Comparison of ENCODE assay signal across 25 cellular contexts in genomic region chr19:10368101-10368803, GRCh38. TPM values are rescaled to one million over a fixed set of nuclear protein-coding genes. Genes with fewer than 3 reads are reported as not detected.
DNase-seq lines count a peak whose midpoint lies in the region; ATAC-seq and TF ChIP-seq lines count a peak whose summit lies in the region.
"Had no signal": no experiment of that assay in that cellular context is flagged by ENCODE, and none has a peak within 500 bp of the region (broad histone marks: within the 10 kb centered on the region; RNA-seq: fewer than 3 reads in every experiment).

No MANE protein-coding gene starts in this region.

- peak; percentile 74 for ATAC-seq in activated CD8-positive, alpha-beta T cell treated with anti-CD3 and anti-CD28 coated beads for 36 hours
- ATAC-seq in stimulated activated naive B cell treated with anti-CD40 and anti-IgM and Interleukin-4, amounts not matched to agents 10 μg/mL and 1 μg/mL and 100 μg/mL, for 72 hours (replicated peaks), result no peak
- ATAC-seq in GM21737 (IDR thresholded peaks at IDR 0.05; ENCODE audit: unreplicated experiment), result no peak
- ATAC-seq: right cardiac atrium had no signal

- no peaks in the 10 kb centered on the region for H3K27me3 Mint-ChIP-seq in activated CD4-positive, alpha-beta T cell treated with anti-CD3 and anti-CD28 coated beads, Interleukin-2, amount 10 ng/mL, durations not matched to agents 24 days and 14 days
- no peaks in the 10 kb centered on the region for H3K27me3 Mint-ChIP-seq in activated CD8-positive, alpha-beta T cell treated with anti-CD3 and anti-CD28 coated beads for 36 hours
- no peaks in the 10 kb centered on the region for H3K27me3 Mint-ChIP-seq in stimulated activated naive B cell treated with anti-CD40 and anti-IgM and Interleukin-4, amounts not matched to agents 10 μg/mL and 1 μg/mL and 100 μg/mL, for 72 hours

- H3K27me3 ChIP-seq in H7 (ENCODE audit: control insufficient read depth, insufficient read depth, low read length), result no peaks in the 10 kb centered on the region
- H3K27me3 ChIP-seq: ascending aorta, BLaER1 had no signal

- H3K36me3 Mint-ChIP-seq in activated CD4-positive, alpha-beta T cell treated with anti-CD3 and anti-CD28 coated beads, Interleukin-2, amount 10 ng/mL, durations not matched to agents 24 days and 14 days (ENCODE audit: low read depth), result peaks cover 49% of the 10 kb centered on the region
- H3K36me3 Mint-ChIP-seq in activated CD8-positive, alpha-beta T cell treated with anti-CD3 and anti-CD28 coated beads for 36 hours (ENCODE audit: low read depth), result peaks cover 32% of the 10 kb centered on the region
- peaks cover 45 to 59% of the 10 kb centered on the region in 2 donors for H3K36me3 Mint-ChIP-seq in stimulated activated naive B cell treated with anti-CD40 and anti-IgM and Interleukin-4, amounts not matched to agents 10 μg/mL and 1 μg/mL and 100 μg/mL, for 72 hours

- H3K27ac Mint-ChIP-seq in activated CD4-positive, alpha-beta T cell treated with anti-CD3 and anti-CD28 coated beads, Interleukin-2, amount 10 ng/mL, durations not matched to agents 24 days and 14 days, result no peak overlapping the region
- peak overlapping the region; percentile 8 for H3K27ac Mint-ChIP-seq in activated CD8-positive, alpha-beta T cell treated with anti-CD3 and anti-CD28 coated beads for 36 hours
- H3K27ac Mint-ChIP-seq in stimulated activated naive B cell treated with anti-CD40 and anti-IgM and Interleukin-4, amounts not matched to agents 10 μg/mL and 1 μg/mL and 100 μg/mL, for 72 hours, result peak overlapping the region; percentile 20
- H3K27ac Mint-ChIP-seq: activated T-helper 1 cell treated with anti-CD3 and anti-CD28 coated beads, Interleukin-12 subunit alpha, Interleukin-12 subunit beta, Interleukin-2, Interleukin-4 antibody, amounts not matched to agents 30 ng/mL and 10 ng/mL and 1 ng/mL, durations not matched to agents 14 hours and 24 hours and 36 hours; nephron had no signal

- CTCF ChIA-PET in activated CD8-positive, alpha-beta T cell treated with anti-CD3 and anti-CD28 coated beads for 36 hours (lab: Charles Lee), result interaction anchor here (1.0 to 1.1 kb wide), 2 partner anchors 21 to 109 kb away, joined by 3 read pairs; no protein-coding TSS in a partner anchor

- DNase-seq in activated CD4-positive, alpha-beta T cell treated with anti-CD3 and anti-CD28 coated beads, Interleukin-2, amount 10 ng/mL, durations not matched to agents 24 days and 14 days, result peak; percentile 58
- no peak for DNase-seq in activated CD4-positive, alpha-beta T cell treated with anti-CD3 and anti-CD28 coated beads for 48 hours
- DNase-seq in H7, result peak; percentile 60
- peak; percentile 36 for DNase-seq in activated CD8-positive, alpha-beta T cell treated with anti-CD3 and anti-CD28 coated beads for 36 hours
- DNase-seq in stimulated activated naive B cell treated with anti-CD40 and anti-IgM and Interleukin-4, amounts not matched to agents 10 μg/mL and 1 μg/mL and 100 μg/mL, for 72 hours, result no peak
- DNase-seq in dermis blood vessel endothelial cell, result no peak
- DNase-seq in NOMO-1 (lab: John Stamatoyannopoulos, UW; ENCODE audit: unreplicated experiment in 2 of 2), result no peak
- DNase-seq: activated CD4-positive, CD25-positive, alpha-beta regulatory T cell treated with anti-CD3 and anti-CD28 coated beads, Interleukin-2, amount 50 U/mL, for 72 hours; activated naive CD4-positive, alpha-beta T cell treated with anti-CD3 and anti-CD28 coated beads, Interleukin-2, amount 50 U/mL, for 16 hours; Caco-2; caudate nucleus; immature natural killer cell; KBM-7; left ventricle myocardium inferior; midbrain; NCI-H1048; NCI-H2081 treated with DMSO at 0.1 percent for 48 hours; right cardiac atrium; stimulated activated CD4-positive, alpha-beta T cell treated with anti-CD3 and anti-CD28 coated beads, Interleukin-12 subunit alpha, Interleukin-12 subunit beta, amount 100 ng/mL, for 4 hours had no signal

- no peak overlapping the region for H3K4me3 ChIP-seq in H7 (ENCODE audit: insufficient read depth, low read depth, low read length)
- H3K4me3 ChIP-seq: ascending aorta, BLaER1, left ventricle myocardium inferior, SK-N-MC had no signal

- POLR2A ChIA-PET in activated CD8-positive, alpha-beta T cell treated with anti-CD3 and anti-CD28 coated beads for 36 hours (lab: Charles Lee), result interaction anchor here (0.6 to 3.8 kb wide), 3 partner anchors 12 to 33 kb away, joined by 3 to 13 read pairs (median 3); partner anchors contain the start of gene TYK2

- H3K4me1 Mint-ChIP-seq in activated CD4-positive, alpha-beta T cell treated with anti-CD3 and anti-CD28 coated beads, Interleukin-2, amount 10 ng/mL, durations not matched to agents 24 days and 14 days, result peaks cover 2% of the 10 kb centered on the region
- peaks cover 6% of the 10 kb centered on the region for H3K4me1 Mint-ChIP-seq in activated CD8-positive, alpha-beta T cell treated with anti-CD3 and anti-CD28 coated beads for 36 hours (ENCODE audit: low read depth)
- H3K4me1 Mint-ChIP-seq in stimulated activated naive B cell treated with anti-CD40 and anti-IgM and Interleukin-4, amounts not matched to agents 10 μg/mL and 1 μg/mL and 100 μg/mL, for 72 hours, result peaks cover 0 to 2% of the 10 kb centered on the region in 2 donors
- H3K4me1 Mint-ChIP-seq: immature natural killer cell, nephron had no signal

- peaks cover 3% of the 10 kb centered on the region for H3K36me3 ChIP-seq in H7 (replicated peaks; ENCODE audit: control insufficient read depth, insufficient read depth, low read length)

- intact Hi-C loops in activated CD4-positive, alpha-beta T cell treated with anti-CD3 and anti-CD28 coated beads, Interleukin-2, amount 10 ng/mL, durations not matched to agents 24 days and 14 days (cut with micrococcal nuclease), result no loop called here
- intact Hi-C loops in activated CD8-positive, alpha-beta T cell treated with anti-CD3 and anti-CD28 coated beads for 36 hours (cut with micrococcal nuclease), result no loop called here

- H3K4me3 Mint-ChIP-seq in activated CD4-positive, alpha-beta T cell treated with anti-CD3 and anti-CD28 coated beads, Interleukin-2, amount 10 ng/mL, durations not matched to agents 24 days and 14 days, result no peak overlapping the region
- no peak overlapping the region for H3K4me3 Mint-ChIP-seq in activated CD8-positive, alpha-beta T cell treated with anti-CD3 and anti-CD28 coated beads for 36 hours
- no peak overlapping the region for H3K4me3 Mint-ChIP-seq in stimulated activated naive B cell treated with anti-CD40 and anti-IgM and Interleukin-4, amounts not matched to agents 10 μg/mL and 1 μg/mL and 100 μg/mL, for 72 hours
- H3K4me3 Mint-ChIP-seq: activated T-helper 1 cell treated with anti-CD3 and anti-CD28 coated beads, Interleukin-12 subunit alpha, Interleukin-12 subunit beta, Interleukin-2, Interleukin-4 antibody, amounts not matched to agents 30 ng/mL and 10 ng/mL and 1 ng/mL, durations not matched to agents 14 hours and 24 hours and 36 hours; immature natural killer cell; nephron had no signal

- TF ChIP-seq CTCF in activated CD8-positive, alpha-beta T cell treated with anti-CD3 and anti-CD28 coated beads for 36 hours (IDR thresholded peaks at IDR 0.05), result no peak

- H3K9me3 Mint-ChIP-seq in activated CD4-positive, alpha-beta T cell treated with anti-CD3 and anti-CD28 coated beads, Interleukin-2, amount 10 ng/mL, durations not matched to agents 24 days and 14 days, result no peaks in the 10 kb centered on the region
- no peaks in the 10 kb centered on the region for H3K9me3 Mint-ChIP-seq in activated CD8-positive, alpha-beta T cell treated with anti-CD3 and anti-CD28 coated beads for 36 hours
- no peaks in the 10 kb centered on the region for H3K9me3 Mint-ChIP-seq in stimulated activated naive B cell treated with anti-CD40 and anti-IgM and Interleukin-4, amounts not matched to agents 10 μg/mL and 1 μg/mL and 100 μg/mL, for 72 hours
- H3K9me3 Mint-ChIP-seq: activated T-helper 1 cell treated with anti-CD3 and anti-CD28 coated beads, Interleukin-12 subunit alpha, Interleukin-12 subunit beta, Interleukin-2, Interleukin-4 antibody, amounts not matched to agents 30 ng/mL and 10 ng/mL and 1 ng/mL, durations not matched to agents 14 hours and 24 hours and 36 hours; immature natural killer cell had no signal

RNA-seq across cellular contexts. Expression of gene TYK2, which starts 12.1 kb away (rescaled TPM):
- 244 and 255 TPM in 2 replicates for total RNA-seq in activated CD4-positive, alpha-beta T cell treated with anti-CD3 and anti-CD28 coated beads, Interleukin-2, amount 10 ng/mL, durations not matched to agents 24 days and 14 days
- 48.0 and 48.3 TPM in 2 replicates for total RNA-seq in H7 (2014; rRNA removed; shearing (Covaris generic))
- 100 to 1,000 TPM; 143 TPM for total RNA-seq in activated CD8-positive, alpha-beta T cell treated with anti-CD3 and anti-CD28 coated beads for 36 hours
- total RNA-seq in dermis blood vessel endothelial cell, result 95.6 and 110 TPM in 2 replicates

RNA-seq across cellular contexts. Expression of gene ICAM3, which starts 28.8 kb away (rescaled TPM):
- 104 and 108 TPM in 2 replicates for total RNA-seq in activated CD4-positive, alpha-beta T cell treated with anti-CD3 and anti-CD28 coated beads, Interleukin-2, amount 10 ng/mL, durations not matched to agents 24 days and 14 days
- total RNA-seq in H7 (2014; rRNA removed; shearing (Covaris generic)), result 15.2 and 16.1 TPM in 2 replicates
- 100 to 1,000 TPM; 106 to 107 TPM for total RNA-seq in activated CD8-positive, alpha-beta T cell treated with anti-CD3 and anti-CD28 coated beads for 36 hours
- total RNA-seq in dermis blood vessel endothelial cell, result 7.2 and 9.4 TPM in 2 replicates

RNA-seq across cellular contexts. Expression of gene RAVER1, which starts 34.9 kb away (rescaled TPM):
- 96.1 and 108 TPM in 2 replicates for total RNA-seq in activated CD4-positive, alpha-beta T cell treated with anti-CD3 and anti-CD28 coated beads, Interleukin-2, amount 10 ng/mL, durations not matched to agents 24 days and 14 days
- total RNA-seq in H7 (2014; rRNA removed; shearing (Covaris generic)), result 32.2 and 36.1 TPM in 2 replicates
- 100 to 1,000 TPM; 105 to 111 TPM for total RNA-seq in activated CD8-positive, alpha-beta T cell treated with anti-CD3 and anti-CD28 coated beads for 36 hours
- total RNA-seq in dermis blood vessel endothelial cell, result 13.3 and 30.9 TPM in 2 replicates

RNA-seq across cellular contexts. Expression of gene CDC37, which starts 35.1 kb away (rescaled TPM):
- total RNA-seq in activated CD4-positive, alpha-beta T cell treated with anti-CD3 and anti-CD28 coated beads, Interleukin-2, amount 10 ng/mL, durations not matched to agents 24 days and 14 days, result 304 and 310 TPM in 2 replicates
- 226 and 254 TPM in 2 replicates for total RNA-seq in H7 (2014; rRNA removed; shearing (Covaris generic))
- 100 to 1,000 TPM; 236 to 238 TPM for total RNA-seq in activated CD8-positive, alpha-beta T cell treated with anti-CD3 and anti-CD28 coated beads for 36 hours
- total RNA-seq in dermis blood vessel endothelial cell, result 367 and 370 TPM in 2 replicates

RNA-seq across cellular contexts. Expression of gene PDE4A, which starts 52.1 kb away (rescaled TPM):
- total RNA-seq in activated CD4-positive, alpha-beta T cell treated with anti-CD3 and anti-CD28 coated beads, Interleukin-2, amount 10 ng/mL, durations not matched to agents 24 days and 14 days, result 55.3 and 58.0 TPM in 2 replicates
- total RNA-seq in H7 (2014; rRNA removed; shearing (Covaris generic)), result 2.3 and 2.6 TPM in 2 replicates
- 10 to 100 TPM; 24.6 to 25.5 TPM for total RNA-seq in activated CD8-positive, alpha-beta T cell treated with anti-CD3 and anti-CD28 coated beads for 36 hours
- total RNA-seq in dermis blood vessel endothelial cell, result 2.2 and 5.3 TPM in 2 replicates

Comparison
In these comparisons a context has a peak if more than half of its experiments do, and no peak if none do; other contexts are left out.
1. DNase-seq: peak in activated CD4-positive, alpha-beta T cell treated with anti-CD3 and anti-CD28 coated beads, Interleukin-2, amount 10 ng/mL, durations not matched to agents 24 days and 14 days (single experiment), H7 (single experiment) and activated CD8-positive, alpha-beta T cell treated with anti-CD3 and anti-CD28 coated beads for 36 hours (single experiment); none in activated CD4-positive, alpha-beta T cell treated with anti-CD3 and anti-CD28 coated beads for 48 hours (single experiment), stimulated activated naive B cell treated with anti-CD40 and anti-IgM and Interleukin-4, amounts not matched to agents 10 μg/mL and 1 μg/mL and 100 μg/mL, for 72 hours (single experiment), dermis blood vessel endothelial cell (single experiment) and NOMO-1 (0 of 2).